Comparison of ENCODE assay signal across 15 cellular contexts in the genomic region with DNA sequence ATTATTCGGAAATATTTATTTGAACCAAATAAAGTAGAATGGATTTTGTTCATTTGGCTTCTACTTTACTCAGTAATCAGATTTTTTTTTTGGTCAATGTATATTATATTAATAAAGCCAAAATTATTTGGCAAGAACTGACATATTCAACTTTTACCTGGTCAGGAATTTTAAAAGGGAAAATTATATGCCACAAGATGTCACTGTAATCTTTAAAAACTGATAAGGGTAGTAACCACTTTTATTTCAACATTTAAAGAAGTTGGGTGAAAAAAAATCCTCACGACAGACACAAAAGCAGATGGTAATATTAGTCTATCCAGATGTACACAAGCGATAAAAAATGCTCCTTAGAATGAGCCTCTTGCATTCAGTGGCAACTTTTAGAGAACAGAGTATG.
DNase-seq lines count a peak whose midpoint lies in the region; ATAC-seq and TF ChIP-seq lines count a peak whose summit lies in the region.
"Had no signal": no experiment of that assay in that cellular context is flagged by ENCODE, and none has a peak within 500 bp of the region (broad histone marks: within the 10 kb centered on the region; RNA-seq: fewer than 3 reads in every experiment).

No MANE protein-coding gene starts in this region.

- TF ChIP-seq POLR2A in adrenal gland (IDR thresholded peaks at IDR 0.05), result no peak
- TF ChIP-seq POLR2A in transverse colon (IDR thresholded peaks at IDR 0.05), result no peak

- H3K36me3 ChIP-seq in adrenal gland (replicated peaks in 1 of 2), result no peaks in the 10 kb centered on the region
- no peaks in the 10 kb centered on the region for H3K36me3 ChIP-seq in transverse colon

- TF ChIP-seq CTCF in adrenal gland (IDR thresholded peaks at IDR 0.05), result peak in 4 of 6 experiments; percentile 2 to 40 (median 26)
- no peak for TF ChIP-seq CTCF in transverse colon (IDR thresholded peaks at IDR 0.05)

- H3K4me3 Mint-ChIP-seq in immature natural killer cell, result no peak overlapping the region
- H3K4me3 Mint-ChIP-seq: activated B cell treated with CpG ODN at 0.5 μM for 24 hours; activated T-cell treated with anti-CD3 and anti-CD28 coated beads, Interleukin-2, amount 50 U/mL, for 72 hours; natural killer cell treated with Interleukin-12 subunit alpha and Interleukin-12 subunit beta and Interleukin-15 and Interleukin-18, amount 100 ng/mL, for 72 hours; stimulated activated effector memory CD8-positive, alpha-beta T cell treated with anti-CD3 and anti-CD28 coated beads, Interleukin-12 subunit alpha, Interleukin-12 subunit beta, amount 100 ng/mL, for 72 hours had no signal

- H3K27ac Mint-ChIP-seq in immature natural killer cell, result no peak overlapping the region
- H3K27ac Mint-ChIP-seq: activated B cell treated with CpG ODN at 0.5 μM for 24 hours; activated T-cell treated with anti-CD3 and anti-CD28 coated beads, Interleukin-2, amount 50 U/mL, for 72 hours; natural killer cell treated with Interleukin-12 subunit alpha and Interleukin-12 subunit beta and Interleukin-15 and Interleukin-18, amount 100 ng/mL, for 72 hours; stimulated activated effector memory CD8-positive, alpha-beta T cell treated with anti-CD3 and anti-CD28 coated beads, Interleukin-12 subunit alpha, Interleukin-12 subunit beta, amount 100 ng/mL, for 72 hours had no signal

- in situ Hi-C loops in transverse colon (cut with MboI; ENCODE audit: low pct_ligation_motif_present in 1 of 4, low pct_unique_long_range_greater_than_20kb in 1 of 4, low sequenced_read_pairs in 3 of 4), result no loop called here

- 51 to 59% (median 53%) methylated on average over 3 of the region's 3 CpGs for WGBS in adrenal gland, 4 donors
- WGBS in transverse colon (ENCODE audit: low coverage in 1 of 2), 2 donors, result 61 to 67% methylated on average over 3 of the region's 3 CpGs

- TF ChIP-seq EP300 in transverse colon (IDR thresholded peaks at IDR 0.05; ENCODE audit: low read depth), result no peak

- no peaks in the 10 kb centered on the region for H3K9me3 Mint-ChIP-seq in immature natural killer cell
- H3K9me3 Mint-ChIP-seq: activated B cell treated with CpG ODN at 0.5 μM for 24 hours; activated T-cell treated with anti-CD3 and anti-CD28 coated beads, Interleukin-2, amount 50 U/mL, for 72 hours; natural killer cell treated with Interleukin-12 subunit alpha and Interleukin-12 subunit beta and Interleukin-15 and Interleukin-18, amount 100 ng/mL, for 72 hours; stimulated activated effector memory CD8-positive, alpha-beta T cell treated with anti-CD3 and anti-CD28 coated beads, Interleukin-12 subunit alpha, Interleukin-12 subunit beta, amount 100 ng/mL, for 72 hours had no signal

- peak; percentile 27 for DNase-seq in DMS 273 treated with DMSO at 0.1 percent for 48 hours (lab: John Stamatoyannopoulos, UW)
- DNase-seq in NAMALWA (ENCODE audit: low spot score), result peak; percentile 22
- no peak for DNase-seq in adrenal gland
- DNase-seq in myocyte (ENCODE audit: low read depth), result peak; percentile 21
- DNase-seq in transverse colon, result no peak
- no peak for DNase-seq in immature natural killer cell
- DNase-seq: activated B cell treated with CpG ODN at 0.5 μM for 24 hours; activated T-cell treated with anti-CD3 and anti-CD28 coated beads, Interleukin-2, amount 50 U/mL, for 72 hours; DND-41; islet precursor cell; NCI-H1092 treated with DMSO at 0.1 percent for 48 hours had no signal

- H3K4me1 Mint-ChIP-seq in immature natural killer cell, result no peaks in the 10 kb centered on the region
- H3K4me1 Mint-ChIP-seq: stimulated activated effector memory CD8-positive, alpha-beta T cell treated with anti-CD3 and anti-CD28 coated beads, Interleukin-12 subunit alpha, Interleukin-12 subunit beta, amount 100 ng/mL, for 72 hours had no signal

- no peaks in the 10 kb centered on the region for H3K36me3 Mint-ChIP-seq in immature natural killer cell
- H3K36me3 Mint-ChIP-seq: natural killer cell treated with Interleukin-12 subunit alpha and Interleukin-12 subunit beta and Interleukin-15 and Interleukin-18, amount 100 ng/mL, for 72 hours; stimulated activated effector memory CD8-positive, alpha-beta T cell treated with anti-CD3 and anti-CD28 coated beads, Interleukin-12 subunit alpha, Interleukin-12 subunit beta, amount 100 ng/mL, for 72 hours had no signal

- peaks cover 0 to 3% (median 2%) of the 10 kb centered on the region in 3 donors for H3K27me3 Mint-ChIP-seq in immature natural killer cell (ENCODE audit: low read depth in 3 of 3)
- H3K27me3 Mint-ChIP-seq: activated B cell treated with CpG ODN at 0.5 μM for 24 hours had no signal

- ATAC-seq in GM19467 (IDR thresholded peaks at IDR 0.05; ENCODE audit: unreplicated experiment) (no peak), HG03520 (IDR thresholded peaks at IDR 0.05; ENCODE audit: unreplicated experiment) (no peak)
- ATAC-seq: activated T-cell treated with anti-CD3 and anti-CD28 coated beads, Interleukin-2, amount 50 U/mL, for 72 hours; natural killer cell treated with Interleukin-12 subunit alpha and Interleukin-12 subunit beta and Interleukin-15 and Interleukin-18, amount 100 ng/mL, for 72 hours; stimulated activated effector memory CD8-positive, alpha-beta T cell treated with anti-CD3 and anti-CD28 coated beads, Interleukin-12 subunit alpha, Interleukin-12 subunit beta, amount 100 ng/mL, for 72 hours had no signal

- H3K27ac ChIP-seq in adrenal gland (no peak overlapping the region), transverse colon (no peak overlapping the region)

- no peaks in the 10 kb centered on the region for H3K9me3 ChIP-seq in adrenal gland (replicated peaks in 1 of 3)
- H3K9me3 ChIP-seq in transverse colon, result no peaks in the 10 kb centered on the region

- no peaks in the 10 kb centered on the region for H3K4me1 ChIP-seq in adrenal gland (replicated peaks in 1 of 2)
- H3K4me1 ChIP-seq in transverse colon, result no peaks in the 10 kb centered on the region

- no peaks in the 10 kb centered on the region for H3K27me3 ChIP-seq in adrenal gland
- H3K27me3 ChIP-seq in transverse colon, result no peaks in the 10 kb centered on the region

- H3K4me3 ChIP-seq in adrenal gland, result no peak overlapping the region
- H3K4me3 ChIP-seq in transverse colon, result no peak overlapping the region

- intact Hi-C loops in adrenal gland (cut with DNase I) (no loop called here), transverse colon (cut with DNase I; ENCODE audit: low total_unique reads) (no loop called here)

Comparison
In these comparisons a context has a peak if more than half of its experiments do, and no peak if none do; other contexts are left out.
1. DNase-seq: peak in DMS 273 treated with DMSO at 0.1 percent for 48 hours (single experiment), NAMALWA (single experiment) and myocyte (single experiment); none in adrenal gland (0 of 7), transverse colon (single experiment) and immature natural killer cell (0 of 3).
2. CTCF ChIP-seq: peak in adrenal gland (4 of 6); none in transverse colon (0 of 5).